ENCODE assay signal across 11 cellular contexts in the genomic region with DNA sequence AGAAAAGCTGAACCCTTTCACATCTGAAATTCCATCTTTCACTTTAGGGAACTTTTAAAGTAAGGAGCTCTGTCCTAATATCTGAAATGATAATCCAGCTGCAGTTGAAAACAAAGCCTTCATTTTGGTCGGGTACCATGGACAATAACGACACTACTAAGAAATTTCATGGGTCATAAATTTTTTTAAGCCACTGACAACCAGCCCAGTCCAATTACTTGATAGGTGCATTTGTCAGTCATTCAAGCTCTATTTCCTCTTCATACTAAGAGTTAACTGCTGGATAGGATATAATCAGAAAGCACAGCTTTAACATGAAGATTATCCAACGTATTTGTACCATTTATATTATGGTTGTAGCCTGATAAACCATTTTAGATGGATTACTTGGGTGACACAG. TPM values are rescaled to one million over a fixed set of nuclear protein-coding genes. Genes with fewer than 3 reads are reported as not detected.
DNase-seq lines count a peak whose midpoint lies in the region; ATAC-seq and TF ChIP-seq lines count a peak whose summit lies in the region.
"Had no signal": no experiment of that assay in that cellular context is flagged by ENCODE, and none has a peak within 500 bp of the region (broad histone marks: within the 10 kb centered on the region; RNA-seq: fewer than 3 reads in every experiment).

No MANE protein-coding gene starts in this region.

- H3K4me1 ChIP-seq in SK-N-SH (ENCODE audit: control insufficient read depth in 1 of 2, insufficient read depth in 2 of 2, low read depth in 1 of 2, low read length in 1 of 2) (no peaks in the 10 kb centered on the region; a peak in 1 of 4 replicates), fibroblast of lung (ENCODE audit: control insufficient read depth, extremely low read depth, insufficient read depth, low read length) (no peaks in the 10 kb centered on the region), skeletal muscle satellite cell (ENCODE audit: control insufficient read depth, insufficient read depth, low read length) (no peaks in the 10 kb centered on the region), Karpas-422 (ENCODE audit: low read length) (no peaks in the 10 kb centered on the region)

- ATAC-seq in SK-N-SH treated with all-trans-retinoic acid at 6 μM for 48 hours = no peak; the same call in 2 of the 3 replicates

- TF ChIP-seq RAD21 in SK-N-SH (IDR thresholded peaks at IDR 0.05; ENCODE audit: low read length) = no peak

- peak overlapping the region; percentile 11; the same call in 1 of the 2 replicates for H3K4me2 ChIP-seq in SK-N-SH
- H3K4me2 ChIP-seq in fibroblast of lung (ENCODE audit: extremely low read depth, insufficient read depth, low read length) = no peak overlapping the region
- peak overlapping the region; percentile 41 for H3K4me2 ChIP-seq in skeletal muscle satellite cell (ENCODE audit: low read length)
- no peak overlapping the region for H3K4me2 ChIP-seq in Karpas-422 (ENCODE audit: low read depth, low read length, poor library complexity, severe bottlenecking)
- H3K4me2 ChIP-seq: GM23338 had no signal

- H2AFZ ChIP-seq in SK-N-SH (ENCODE audit: low read depth) = no peak overlapping the region; the same call in 1 of the 2 replicates
- peak overlapping the region; percentile 6 for H2AFZ ChIP-seq in fibroblast of lung (ENCODE audit: low read length)
- H2AFZ ChIP-seq in Karpas-422 (ENCODE audit: low read length) = no peak overlapping the region
- H2AFZ ChIP-seq: GM23338 had no signal

- CTCF ChIA-PET in SK-N-SH (lab: Yijun Ruan, JAX) = interaction anchor here (0.6 to 2.0 kb wide), 29 partner anchors 8 to 1996 kb away, joined by 3 to 16 read pairs (median 3); no protein-coding TSS in a partner anchor

- H3K9me3 ChIP-seq in SK-N-SH (no peaks in the 10 kb centered on the region), fibroblast of lung (ENCODE audit: control insufficient read depth, insufficient read depth, low read depth, low read length) (no peaks in the 10 kb centered on the region), skeletal muscle satellite cell (replicated peaks; ENCODE audit: low read length) (no peaks in the 10 kb centered on the region), Karpas-422 (ENCODE audit: low read length) (no peaks in the 10 kb centered on the region)

- TF ChIP-seq EP300 in SK-N-SH (IDR thresholded peaks at IDR 0.05; ENCODE audit: borderline replicate concordance in 1 of 2, low read depth in 1 of 2, low read length in 1 of 2) = no peak

- H3K4me3 ChIP-seq in SK-N-SH (ENCODE audit: low read depth in 2 of 2, low read length in 1 of 2) (no peak overlapping the region), fibroblast of lung (replicated peaks in 1 of 4; ENCODE audit: control extremely low read depth in 1 of 4, insufficient read depth in 1 of 4, low read depth in 3 of 4, low read length in 4 of 4) (no peak overlapping the region), skeletal muscle satellite cell (ENCODE audit: low read length) (no peak overlapping the region), coronary artery (no peak overlapping the region), Karpas-422 (ENCODE audit: low read length) (no peak overlapping the region)
- H3K4me3 ChIP-seq: GM23338 had no signal

- TF ChIP-seq CTCF in SK-N-SH (IDR thresholded peaks at IDR 0.05) (no peak), fibroblast of lung (conservative IDR thresholded peaks at IDR 0.05 in 1 of 2, IDR thresholded peaks at IDR 0.05 in 1 of 2; ENCODE audit: low read depth in 1 of 2, low read length in 2 of 2) (no peak), coronary artery (IDR thresholded peaks at IDR 0.05) (no peak)

- H4K20me1 ChIP-seq in SK-N-SH (ENCODE audit: insufficient read depth) (no peaks in the 10 kb centered on the region), fibroblast of lung (ENCODE audit: control insufficient read depth, extremely low read depth, insufficient read depth, low read length) (no peaks in the 10 kb centered on the region), Karpas-422 (ENCODE audit: insufficient read depth, low read depth, low read length) (no peaks in the 10 kb centered on the region)

- H3K27ac ChIP-seq in SK-N-SH (ENCODE audit: low read depth in 2 of 2, low read length in 1 of 2) (no peak overlapping the region), fibroblast of lung (ENCODE audit: insufficient read depth, low read length) (no peak overlapping the region), coronary artery (no peak overlapping the region), Karpas-422 (ENCODE audit: low read length) (no peak overlapping the region)

- DNase-seq in SK-N-SH (no peak), NCI-H69 (lab: John Stamatoyannopoulos, UW) (peak; percentile 39), fibroblast of lung (ENCODE audit: low read depth in 2 of 2) (no peak), NK-92 (lab: John Stamatoyannopoulos, UW; ENCODE audit: unreplicated experiment) (no peak), coronary artery (ENCODE audit: low spot score) (no peak), Karpas-422 (no peak)
- DNase-seq: GF-D8, SIG-M5 had no signal

- H3K36me3 ChIP-seq in SK-N-SH (replicated peaks in 1 of 2; ENCODE audit: control insufficient read depth in 1 of 2, insufficient read depth in 2 of 2, low read length in 1 of 2) (no peaks in the 10 kb centered on the region), fibroblast of lung (ENCODE audit: control insufficient read depth, insufficient read depth, low read length) (no peaks in the 10 kb centered on the region), skeletal muscle satellite cell (ENCODE audit: insufficient read depth, low read length) (no peaks in the 10 kb centered on the region), Karpas-422 (ENCODE audit: insufficient read depth, low read length) (no peaks in the 10 kb centered on the region)

- H3K79me2 ChIP-seq in SK-N-SH (ENCODE audit: insufficient read depth) = no peaks in the 10 kb centered on the region
- no peaks in the 10 kb centered on the region for H3K79me2 ChIP-seq in fibroblast of lung (ENCODE audit: control insufficient read depth, insufficient read depth, low read length)
- no peaks in the 10 kb centered on the region for H3K79me2 ChIP-seq in Karpas-422 (ENCODE audit: low read length)

- H3F3A ChIP-seq in SK-N-SH (replicated peaks; ENCODE audit: insufficient read depth) = no peaks in the 10 kb centered on the region

- H3K9me2 ChIP-seq in SK-N-SH (no peaks in the 10 kb centered on the region), Karpas-422 (replicated peaks; ENCODE audit: insufficient read depth, low read length) (no peaks in the 10 kb centered on the region)

- POLR2A ChIA-PET in SK-N-SH (lab: Yijun Ruan, JAX) = no interaction called here

- 22% methylated on average over 3 of the region's 3 CpGs for WGBS in SK-N-SH (ENCODE audit: low lambda C conversion rate)

- no peaks in the 10 kb centered on the region for H3K27me3 ChIP-seq in SK-N-SH (ENCODE audit: insufficient read depth)
- H3K27me3 ChIP-seq in fibroblast of lung (ENCODE audit: control insufficient read depth, insufficient read depth, low read length) = no peaks in the 10 kb centered on the region
- no peaks in the 10 kb centered on the region for H3K27me3 ChIP-seq in skeletal muscle satellite cell (ENCODE audit: control insufficient read depth, insufficient read depth, low read length)
- no peaks in the 10 kb centered on the region for H3K27me3 ChIP-seq in Karpas-422 (ENCODE audit: low read length)

- H3K9ac ChIP-seq in SK-N-SH (no peak overlapping the region), fibroblast of lung (ENCODE audit: insufficient read depth, low read length) (no peak overlapping the region), skeletal muscle satellite cell (ENCODE audit: low read depth, low read length) (no peak overlapping the region), Karpas-422 (ENCODE audit: low read length) (no peak overlapping the region)

TF ChIP-seq in SK-N-SH, 30 proteins besides CTCF, POLR2A, EP300 and RAD21:
- TF ChIP-seq FOSL2 (IDR thresholded peaks at IDR 0.05; ENCODE audit: borderline replicate concordance, low read depth) (no peak), RXRA (IDR thresholded peaks at IDR 0.05; ENCODE audit: borderline replicate concordance, low read depth) (no peak), NFIC (IDR thresholded peaks at IDR 0.05; ENCODE audit: borderline replicate concordance) (no peak)
TF ChIP-seq in SK-N-SH: peak in this region for 0.

TF ChIP-seq in SK-N-SH treated with all-trans-retinoic acid at 6 μM for 48 hours, 23 proteins besides CTCF, POLR2A, EP300 and RAD21 (continues in another document):
- TF ChIP-seq, protein P1, sequence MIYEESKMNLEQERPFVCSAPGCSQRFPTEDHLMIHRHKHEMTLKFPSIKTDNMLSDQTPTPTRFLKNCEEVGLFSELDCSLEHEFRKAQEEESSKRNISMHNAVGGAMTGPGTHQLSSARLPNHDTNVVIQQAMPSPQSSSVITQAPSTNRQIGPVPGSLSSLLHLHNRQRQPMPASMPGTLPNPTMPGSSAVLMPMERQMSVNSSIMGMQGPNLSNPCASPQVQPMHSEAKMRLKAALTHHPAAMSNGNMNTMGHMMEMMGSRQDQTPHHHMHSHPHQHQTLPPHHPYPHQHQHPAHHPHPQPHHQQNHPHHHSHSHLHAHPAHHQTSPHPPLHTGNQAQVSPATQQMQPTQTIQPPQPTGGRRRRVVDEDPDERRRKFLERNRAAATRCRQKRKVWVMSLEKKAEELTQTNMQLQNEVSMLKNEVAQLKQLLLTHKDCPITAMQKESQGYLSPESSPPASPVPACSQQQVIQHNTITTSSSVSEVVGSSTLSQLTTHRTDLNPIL (CRISPR knock-in tag; IDR thresholded peaks at IDR 0.05; ENCODE audit: low read depth) = no peak
- TF ChIP-seq ISL1 (CRISPR knock-in tag; IDR thresholded peaks at IDR 0.05) (no peak), ZC3H10 (CRISPR knock-in tag; IDR thresholded peaks at IDR 0.05) (no peak), ZNF8 (CRISPR knock-in tag; IDR thresholded peaks at IDR 0.05) (no peak), TCF4 (CRISPR knock-in tag; IDR thresholded peaks at IDR 0.05; ENCODE audit: borderline replicate concordance) (no peak), ESRRG (CRISPR knock-in tag; IDR thresholded peaks at IDR 0.05) (no peak)

RNA-seq across cellular contexts. Expression of a gene that starts 52.5 kb away (rescaled TPM):
- polyA plus RNA-seq in SK-N-SH (2012; rRNA removed) = 6.7 and 9.6 TPM in 2 replicates
- 9.6 and 10.0 TPM in 2 replicates for polyA plus RNA-seq in SK-N-SH (2012; cell fraction: cytosol; rRNA removed)
- 3.7 and 8.0 TPM in 2 replicates for polyA plus RNA-seq in SK-N-SH (2012; cell fraction: nucleus; rRNA removed)
- 16.7 and 20.8 TPM in 2 replicates for total RNA-seq in fibroblast of lung
- polyA plus RNA-seq in fibroblast of lung = 22.5 and 28.0 TPM in 2 replicates
- 18.5 and 19.4 TPM in 2 replicates for polyA plus RNA-seq in fibroblast of lung (2012)
- 6.0 and 7.1 TPM in 2 replicates for polyA minus RNA-seq in fibroblast of lung (ENCODE audit: low replicate concordance)
- total RNA-seq in skeletal muscle satellite cell (2012; rRNA removed) = 13.1 and 15.0 TPM in 2 replicates
- total RNA-seq in Karpas-422 (2014; rRNA removed; shearing (Covaris generic); ENCODE audit: low replicate concordance) = 10.6 and 14.8 TPM in 2 replicates

RNA-seq across cellular contexts. Expression of a gene that starts 52.6 kb away (rescaled TPM):
- polyA plus RNA-seq in SK-N-SH (2012; rRNA removed) (2.5 and 3.0 TPM in 2 replicates), fibroblast of lung (7.3 and 12.0 TPM in 2 replicates)
- polyA plus RNA-seq in SK-N-SH (2012; cell fraction: cytosol; rRNA removed) = 4.9 and 6.6 TPM in 2 replicates
- polyA plus RNA-seq in SK-N-SH (2012; cell fraction: nucleus; rRNA removed) = 0.79 and 1.9 TPM in 2 replicates
- total RNA-seq in fibroblast of lung = 4.6 and 5.3 TPM in 2 replicates
- polyA plus RNA-seq in fibroblast of lung (2012) = 4.5 and 7.6 TPM in 2 replicates
- polyA minus RNA-seq in fibroblast of lung (ENCODE audit: low replicate concordance) = not detected in 2 replicates
- total RNA-seq in skeletal muscle satellite cell (2012; rRNA removed) = 6.3 and 9.2 TPM in 2 replicates
- total RNA-seq in Karpas-422 (2014; rRNA removed; shearing (Covaris generic); ENCODE audit: low replicate concordance) = 9.3 and 21.6 TPM in 2 replicates

Comparison
In these comparisons a context has a peak if more than half of its experiments do, and no peak if none do; other contexts are left out.
1. H3K4me2 ChIP-seq: peak in SK-N-SH (single experiment) and skeletal muscle satellite cell (single experiment); none in fibroblast of lung (single experiment) and Karpas-422 (single experiment).